20 cellular contexts compared by ENCODE assay signal in the genomic region with DNA sequence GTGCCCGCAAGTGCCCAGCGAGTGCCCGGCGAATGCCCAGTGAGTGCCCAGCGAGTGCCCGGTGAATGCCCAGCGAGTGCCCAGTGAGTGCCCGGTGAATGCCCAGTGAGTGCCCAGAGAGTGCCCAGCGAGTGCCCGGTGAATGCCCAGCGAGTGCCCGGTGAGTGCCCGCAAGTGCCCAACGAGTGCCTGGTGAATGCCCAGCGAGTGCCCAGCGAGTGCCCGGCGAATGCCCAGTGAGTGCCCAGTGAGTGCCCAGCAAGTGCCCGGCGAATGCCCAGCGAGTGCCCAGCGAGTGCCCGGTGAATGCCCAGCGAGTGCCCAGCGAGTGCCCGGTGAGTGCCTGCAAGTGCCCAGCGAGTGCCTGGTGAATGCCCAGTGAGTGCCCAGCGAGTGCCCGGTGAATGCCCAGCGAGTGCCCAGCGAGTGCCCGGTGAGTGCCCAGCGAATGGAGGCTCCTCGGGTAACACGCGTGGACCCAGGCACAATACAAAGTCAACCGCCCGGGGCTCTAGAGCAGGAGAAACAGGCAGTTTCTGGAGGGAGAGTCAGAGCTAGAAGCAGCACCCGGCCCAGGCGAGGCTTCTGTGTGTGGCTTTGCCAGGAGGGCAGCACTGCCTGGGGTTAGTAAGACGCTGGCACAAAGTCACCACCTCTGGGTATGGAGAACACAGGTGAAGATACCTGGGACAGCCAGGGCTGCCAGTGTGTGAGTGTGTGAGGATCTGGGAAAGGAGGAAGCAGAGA. TPM values are rescaled to one million over a fixed set of nuclear protein-coding genes. Genes with fewer than 3 reads are reported as not detected.
"Had no signal": no experiment of that assay in that cellular context is flagged by ENCODE, and none has a peak within 500 bp of the region (broad histone marks: within the 10 kb centered on the region; RNA-seq: fewer than 3 reads in every experiment).

No MANE protein-coding gene starts in this region.

- H3K27ac ChIP-seq: cardiac muscle cell, heart right ventricle, sigmoid colon, thoracic aorta had no signal

- H3K9me3 Mint-ChIP-seq: activated CD4-positive, alpha-beta memory T cell treated with anti-CD3 and anti-CD28 coated beads for 36 hours; activated naive CD4-positive, alpha-beta T cell treated with anti-CD3 and anti-CD28 coated beads, Interleukin-2, amount 10 ng/mL, durations not matched to agents 7 days and 5 days; activated naive CD8-positive, alpha-beta T cell treated with anti-CD3 and anti-CD28 coated beads, Interleukin-2, amount 50 U/mL, for 24 hours; activated T-cell treated with anti-CD3 and anti-CD28 coated beads, Interleukin-2, amount 50 U/mL, for 72 hours; naive thymus-derived CD4-positive, alpha-beta T cell; neural crest cell; stimulated activated naive B cell treated with anti-CD40 and anti-IgM and Interleukin-4, amounts not matched to agents 10 μg/mL and 1 μg/mL and 100 μg/mL, for 72 hours had no signal

- H3K4me1 Mint-ChIP-seq: activated naive CD4-positive, alpha-beta T cell treated with anti-CD3 and anti-CD28 coated beads, Interleukin-2, amount 10 ng/mL, durations not matched to agents 7 days and 5 days; activated naive CD8-positive, alpha-beta T cell treated with anti-CD3 and anti-CD28 coated beads, Interleukin-2, amount 50 U/mL, for 24 hours; neural crest cell had no signal

- H3K27ac Mint-ChIP-seq: activated CD4-positive, alpha-beta memory T cell treated with anti-CD3 and anti-CD28 coated beads for 36 hours; activated naive CD4-positive, alpha-beta T cell treated with anti-CD3 and anti-CD28 coated beads, Interleukin-2, amount 10 ng/mL, durations not matched to agents 7 days and 5 days; activated naive CD8-positive, alpha-beta T cell treated with anti-CD3 and anti-CD28 coated beads, Interleukin-2, amount 50 U/mL, for 24 hours; activated T-cell treated with anti-CD3 and anti-CD28 coated beads, Interleukin-2, amount 50 U/mL, for 72 hours; naive thymus-derived CD4-positive, alpha-beta T cell had no signal

- H3K4me1 ChIP-seq: sigmoid colon had no signal

- H3K36me3 ChIP-seq: cardiac muscle cell, heart right ventricle, sigmoid colon, thoracic aorta had no signal

- H3K9me3 ChIP-seq: heart right ventricle, sigmoid colon, thoracic aorta had no signal

- H3K4me3 ChIP-seq: cardiac muscle cell, heart right ventricle, sigmoid colon, smooth muscle cell, thoracic aorta had no signal

- H3K36me3 Mint-ChIP-seq: activated CD4-positive, alpha-beta memory T cell treated with anti-CD3 and anti-CD28 coated beads for 36 hours; activated naive CD4-positive, alpha-beta T cell treated with anti-CD3 and anti-CD28 coated beads, Interleukin-2, amount 10 ng/mL, durations not matched to agents 7 days and 5 days; naive thymus-derived CD4-positive, alpha-beta T cell; stimulated activated naive B cell treated with anti-CD40 and anti-IgM and Interleukin-4, amounts not matched to agents 10 μg/mL and 1 μg/mL and 100 μg/mL, for 72 hours had no signal

- ATAC-seq: activated naive CD8-positive, alpha-beta T cell treated with anti-CD3 and anti-CD28 coated beads, Interleukin-2, amount 50 U/mL, for 24 hours; activated T-cell treated with anti-CD3 and anti-CD28 coated beads, Interleukin-2, amount 50 U/mL, for 72 hours; left colon; naive thymus-derived CD4-positive, alpha-beta T cell; stimulated activated naive B cell treated with anti-CD40 and anti-IgM and Interleukin-4, amounts not matched to agents 10 μg/mL and 1 μg/mL and 100 μg/mL, for 72 hours had no signal

- H3K4me3 Mint-ChIP-seq: activated CD4-positive, alpha-beta memory T cell treated with anti-CD3 and anti-CD28 coated beads for 36 hours; activated naive CD4-positive, alpha-beta T cell treated with anti-CD3 and anti-CD28 coated beads, Interleukin-2, amount 10 ng/mL, durations not matched to agents 7 days and 5 days; activated naive CD8-positive, alpha-beta T cell treated with anti-CD3 and anti-CD28 coated beads, Interleukin-2, amount 50 U/mL, for 24 hours; activated T-cell treated with anti-CD3 and anti-CD28 coated beads, Interleukin-2, amount 50 U/mL, for 72 hours; naive thymus-derived CD4-positive, alpha-beta T cell; neural crest cell; stimulated activated naive B cell treated with anti-CD40 and anti-IgM and Interleukin-4, amounts not matched to agents 10 μg/mL and 1 μg/mL and 100 μg/mL, for 72 hours had no signal

- H3K4me2 ChIP-seq: smooth muscle cell had no signal

- DNase-seq: activated CD4-positive, alpha-beta memory T cell treated with anti-CD3 and anti-CD28 coated beads for 36 hours; activated CD4-positive, alpha-beta T cell treated with anti-CD3 and anti-CD28 coated beads for 4 hours; activated CD4-positive, CD25-positive, alpha-beta regulatory T cell; activated effector memory CD4-positive, alpha-beta T cell treated with anti-CD3 and anti-CD28 coated beads, Interleukin-2, amount 50 U/mL, for 16 hours; activated naive CD4-positive, alpha-beta T cell treated with anti-CD3 and anti-CD28 coated beads, Interleukin-2, amount 10 ng/mL, durations not matched to agents 7 days and 5 days; activated naive CD8-positive, alpha-beta T cell treated with anti-CD3 and anti-CD28 coated beads, Interleukin-2, amount 50 U/mL, for 24 hours; activated T-cell treated with anti-CD3 and anti-CD28 coated beads, Interleukin-2, amount 50 U/mL, for 72 hours; heart right ventricle; islet precursor cell; left colon; naive thymus-derived CD4-positive, alpha-beta T cell; sigmoid colon; stimulated activated CD4-positive, alpha-beta T cell treated with anti-CD3 and anti-CD28 coated beads, Interleukin-2, amount 100 ng/mL, for 48 hours; stimulated activated CD8-positive, alpha-beta memory T cell treated with anti-CD3 and anti-CD28 coated beads, Interleukin-4, amount 100 ng/mL, for 48 hours; stimulated activated naive B cell treated with anti-CD40 and anti-IgM and Interleukin-4, amounts not matched to agents 10 μg/mL and 1 μg/mL and 100 μg/mL, for 72 hours had no signal

RNA-seq across cellular contexts. Expression of gene CFAP46, which starts 38.2 kb away (rescaled TPM):
- total RNA-seq: T-helper 1 cell treated with Interleukin-12 subunit alpha and Interleukin-12 subunit beta and Interleukin-4 antibody, amounts not matched to agents 30 ng/mL and 1 ng/mL, for 36 hours; thoracic aorta had no signal
- polyA plus RNA-seq: naive thymus-derived CD4-positive, alpha-beta T cell had no signal
